Comparison of ENCODE assay signal across 8 cellular contexts in genomic region chr1:89022167-89022959, GRCh38. TPM values are rescaled to one million over a fixed set of nuclear protein-coding genes. Genes with fewer than 3 reads are reported as not detected.
DNase-seq lines count a peak whose midpoint lies in the region; ATAC-seq and TF ChIP-seq lines count a peak whose summit lies in the region.

GBP3 (minus strand) TSS chr1:89022866; CDS start chr1:89020721, 2,145 bp downstream.

- WGBS in esophagus muscularis mucosa = 21% methylated on average over 5 of the region's 5 CpGs

- H3K4me3 ChIP-seq in KMS-11 (IDR thresholded peaks at IDR 0.05; ENCODE audit: insufficient read depth, low read depth, low read length) = no peak within 1 kb of the TSS
- peak within 1 kb of the TSS; percentile 51 to 63 (median 52) for H3K4me3 ChIP-seq in esophagus muscularis mucosa
- H3K4me3 ChIP-seq in neutrophil (ENCODE audit: low read depth in 1 of 2, low read length in 1 of 2) = peak within 1 kb of the TSS; percentile 41 to 62

- peak within 1 kb of the TSS; percentile 57 for H3K27ac ChIP-seq in KMS-11
- H3K27ac ChIP-seq in esophagus muscularis mucosa (replicated peaks in 1 of 4) = peak within 1 kb of the TSS; percentile 75 to 83 (median 79)
- peak within 1 kb of the TSS; percentile 71 for H3K27ac ChIP-seq in neutrophil

- peak within 1 kb of the TSS; percentile 88 for H3K4me3 Mint-ChIP-seq in T-helper 17 cell

- ATAC-seq in GM21576 (IDR thresholded peaks at IDR 0.05; ENCODE audit: unreplicated experiment) (peak; percentile 73), T-helper 17 cell (peak; percentile 79)

- peak within 1 kb of the TSS; percentile 51 for H3K9ac ChIP-seq in KMS-11

- intact Hi-C loops in esophagus muscularis mucosa (cut with DNase I) = loop anchor here (5.0 kb wide), 1 partner anchor 40 kb away; no protein-coding TSS in a partner anchor

- H3K4me2 ChIP-seq in KMS-11 = peak within 1 kb of the TSS; percentile 78

- H3K4me1 ChIP-seq in KMS-11 (ENCODE audit: low read depth, poor library complexity, severe bottlenecking) (peaks cover 5% of the 10 kb centered on the region), esophagus muscularis mucosa (peaks cover 13 to 25% (median 25%) of the 10 kb centered on the region in 4 donors), neutrophil (ENCODE audit: control insufficient read depth in 1 of 2, insufficient read depth in 1 of 2, low read depth in 1 of 2, low read length in 1 of 2) (peaks cover 15 to 16% of the 10 kb centered on the region in 2 experiments)

- H4K20me1 ChIP-seq in KMS-11 (ENCODE audit: insufficient read depth) = no peaks in the 10 kb centered on the region

- TF ChIP-seq POLR2A in esophagus muscularis mucosa (IDR thresholded peaks at IDR 0.05; ENCODE audit: low read depth) = no peak

- no peaks in the 10 kb centered on the region for H3K36me3 ChIP-seq in KMS-11 (ENCODE audit: insufficient read depth)
- peaks cover 0 to 18% (median 6%) of the 10 kb centered on the region in 4 donors for H3K36me3 ChIP-seq in esophagus muscularis mucosa
- no peaks in the 10 kb centered on the region for H3K36me3 ChIP-seq in neutrophil

- no peaks in the 10 kb centered on the region for H3K27me3 Mint-ChIP-seq in T-helper 17 cell

- peak; percentile 13 for DNase-seq in GDM1 (lab: John Stamatoyannopoulos, UW)
- DNase-seq in T-helper 17 cell = no peak
- no peak for DNase-seq in esophagus muscularis mucosa (ENCODE audit: extremely low spot score)
- no peak for DNase-seq in GM19240 (ENCODE audit: insufficient read length, low spot score)
- no peak for DNase-seq in NK-92 treated with Interleukin-12 subunit alpha and Interleukin-12 subunit beta, amount 100 ng/mL, for 24 hours (lab: John Stamatoyannopoulos, UW)

- peak within 1 kb of the TSS; percentile 93 for H3K27ac Mint-ChIP-seq in T-helper 17 cell

- TF ChIP-seq EP300 in esophagus muscularis mucosa (IDR thresholded peaks at IDR 0.05) = no peak

- H3K9me3 ChIP-seq in T-helper 17 cell (ENCODE audit: control insufficient read depth, low read length, poor library complexity, severe bottlenecking) (no peaks in the 10 kb centered on the region), esophagus muscularis mucosa (no peaks in the 10 kb centered on the region), neutrophil (no peaks in the 10 kb centered on the region)

- H3K79me2 ChIP-seq in KMS-11 (ENCODE audit: insufficient read depth, low read depth) = no peaks in the 10 kb centered on the region

- peaks cover 6% of the 10 kb centered on the region for H3K36me3 Mint-ChIP-seq in T-helper 17 cell (ENCODE audit: low read depth)

- TF ChIP-seq CTCF in KMS-11 (conservative IDR thresholded peaks at IDR 0.05; ENCODE audit: low read depth, low read length) (no peak), esophagus muscularis mucosa (IDR thresholded peaks at IDR 0.05) (no peak), neutrophil (IDR thresholded peaks at IDR 0.05) (no peak)

- H2AFZ ChIP-seq in KMS-11 (ENCODE audit: low read depth) = peak within 1 kb of the TSS; percentile 95

- H3K4me1 Mint-ChIP-seq in T-helper 17 cell = peaks cover 33% of the 10 kb centered on the region

- H3K27me3 ChIP-seq in KMS-11 (ENCODE audit: insufficient read depth, low read depth) (no peaks in the 10 kb centered on the region), esophagus muscularis mucosa (no peaks in the 10 kb centered on the region), neutrophil (no peaks in the 10 kb centered on the region)

RNA-seq across cellular contexts. Expression of gene GBP3, which starts in this region (rescaled TPM):
- total RNA-seq in T-helper 17 cell = 10 to 100 TPM; 18.3 to 21.9 TPM
- 10 to 100 TPM; 11.9 to 21.1 (median 16.1) TPM for total RNA-seq in esophagus muscularis mucosa
